Comparison of ENCODE assay signal across 25 cellular contexts in genomic region chr1:167790117-167790516, GRCh38.
DNase-seq lines count a peak whose midpoint lies in the region; TF ChIP-seq lines count a peak whose summit lies in the region.
"Had no signal": no experiment of that assay in that cellular context is flagged by ENCODE, and none has a peak within 500 bp of the region (broad histone marks: within the 10 kb centered on the region; RNA-seq: fewer than 3 reads in every experiment).

No MANE protein-coding gene starts in this region.

- peaks cover 58% of the 10 kb centered on the region for H3K36me3 Mint-ChIP-seq in osteocyte (ENCODE audit: unreplicated experiment)
- peaks cover 6% of the 10 kb centered on the region for H3K36me3 Mint-ChIP-seq in activated naive CD8-positive, alpha-beta T cell treated with anti-CD3 and anti-CD28 coated beads for 36 hours

- DNase-seq in NCI-H2171 treated with DMSO at 0.1 percent for 48 hours (lab: John Stamatoyannopoulos, UW): peak; percentile 25
- DNase-seq in NCI-H2171 (lab: John Stamatoyannopoulos, UW): no peak
- peak; percentile 33 for DNase-seq in NCI-H1105 treated with DMSO at 0.1 percent for 48 hours (lab: John Stamatoyannopoulos, UW)
- peak; percentile 97 for DNase-seq in epithelial cell of esophagus (ENCODE audit: low read depth)
- no peak for DNase-seq in osteocyte (ENCODE audit: extremely low spot score, unreplicated experiment)
- DNase-seq in effector CD8-positive, alpha-beta T cell (lab: John Stamatoyannopoulos, UW): no peak
- DNase-seq in activated naive CD8-positive, alpha-beta T cell treated with anti-CD3 and anti-CD28 coated beads for 36 hours: no peak
- no peak for DNase-seq in Ammon's horn (ENCODE audit: low spot score)
- DNase-seq: activated B cell treated with CpG ODN at 0.5 μM for 24 hours; activated CD8-positive, alpha-beta T cell treated with anti-CD3 and anti-CD28 coated beads, Interleukin-2, amount 10 ng/mL, durations not matched to agents 7 days and 5 days; activated naive CD4-positive, alpha-beta T cell treated with Interleukin-2 at 50 U/mL for 16 hours; activated T-cell treated with anti-CD3 and anti-CD28 coated beads, Interleukin-2, amount 50 U/mL, for 24 hours; aorta; DMS53; endodermal cell; islet precursor cell; mesendoderm; MV-4-11; NCI-H1930; NCI-H526; stimulated activated CD4-positive, alpha-beta T cell treated with anti-CD3 and anti-CD28 coated beads, Interleukin-4, amount 100 ng/mL, for 24 hours had no signal

- no peak overlapping the region for H3K4me3 ChIP-seq in epithelial cell of esophagus (ENCODE audit: low read length)
- H3K4me3 ChIP-seq: A549, hepatocyte had no signal

- no peaks in the 10 kb centered on the region for H3K9me3 Mint-ChIP-seq in osteocyte (ENCODE audit: unreplicated experiment)
- no peaks in the 10 kb centered on the region for H3K9me3 Mint-ChIP-seq in activated naive CD8-positive, alpha-beta T cell treated with anti-CD3 and anti-CD28 coated beads for 36 hours
- H3K9me3 Mint-ChIP-seq: activated B cell treated with CpG ODN at 0.5 μM for 24 hours; activated T-cell treated with anti-CD3 and anti-CD28 coated beads, Interleukin-2, amount 50 U/mL, for 24 hours; endodermal cell; nephron; T-helper 2 cell treated with Interferon-gamma antibody and Interleukin-4, amounts not matched to agents 5 μg/mL and 100 μg/mL, for 36 hours had no signal

- H3K27ac Mint-ChIP-seq in osteocyte (ENCODE audit: unreplicated experiment): peak overlapping the region; percentile 23
- no peak overlapping the region for H3K27ac Mint-ChIP-seq in activated naive CD8-positive, alpha-beta T cell treated with anti-CD3 and anti-CD28 coated beads for 36 hours
- H3K27ac Mint-ChIP-seq: activated B cell treated with CpG ODN at 0.5 μM for 24 hours; activated CD8-positive, alpha-beta T cell treated with anti-CD3 and anti-CD28 coated beads, Interleukin-2, amount 10 ng/mL, durations not matched to agents 7 days and 5 days; activated T-cell treated with anti-CD3 and anti-CD28 coated beads, Interleukin-2, amount 50 U/mL, for 24 hours; endodermal cell; nephron; T-helper 2 cell treated with Interferon-gamma antibody and Interleukin-4, amounts not matched to agents 5 μg/mL and 100 μg/mL, for 36 hours had no signal

- peaks cover 30% of the 10 kb centered on the region for H3K4me1 Mint-ChIP-seq in osteocyte (ENCODE audit: unreplicated experiment)
- peaks cover 8% of the 10 kb centered on the region for H3K4me1 Mint-ChIP-seq in activated naive CD8-positive, alpha-beta T cell treated with anti-CD3 and anti-CD28 coated beads for 36 hours
- H3K4me1 Mint-ChIP-seq: activated B cell treated with CpG ODN at 0.5 μM for 24 hours had no signal

- no peak overlapping the region for H3K4me3 Mint-ChIP-seq in osteocyte (ENCODE audit: unreplicated experiment)
- no peak overlapping the region for H3K4me3 Mint-ChIP-seq in activated naive CD8-positive, alpha-beta T cell treated with anti-CD3 and anti-CD28 coated beads for 36 hours
- H3K4me3 Mint-ChIP-seq: activated B cell treated with CpG ODN at 0.5 μM for 24 hours; activated CD8-positive, alpha-beta T cell treated with anti-CD3 and anti-CD28 coated beads, Interleukin-2, amount 10 ng/mL, durations not matched to agents 7 days and 5 days; activated T-cell treated with anti-CD3 and anti-CD28 coated beads, Interleukin-2, amount 50 U/mL, for 24 hours; endodermal cell; nephron; T-helper 2 cell treated with Interferon-gamma antibody and Interleukin-4, amounts not matched to agents 5 μg/mL and 100 μg/mL, for 36 hours had no signal

- TF ChIP-seq CTCF in epithelial cell of esophagus (IDR thresholded peaks at IDR 0.05; ENCODE audit: insufficient read depth, low read depth, low read length, missing control alignments): no peak
- no peak for TF ChIP-seq CTCF in osteocyte (IDR thresholded peaks at IDR 0.05)

- no peaks in the 10 kb centered on the region for H3K27me3 Mint-ChIP-seq in osteocyte (ENCODE audit: unreplicated experiment)
- H3K27me3 Mint-ChIP-seq in activated naive CD8-positive, alpha-beta T cell treated with anti-CD3 and anti-CD28 coated beads for 36 hours: no peaks in the 10 kb centered on the region
- H3K27me3 Mint-ChIP-seq: activated B cell treated with CpG ODN at 0.5 μM for 24 hours; activated T-cell treated with anti-CD3 and anti-CD28 coated beads, Interleukin-2, amount 50 U/mL, for 24 hours had no signal

Comparison
In these comparisons a context has a peak if more than half of its experiments do, and no peak if none do; other contexts are left out.
1. DNase-seq: peak in NCI-H2171 treated with DMSO at 0.1 percent for 48 hours (single experiment), NCI-H1105 treated with DMSO at 0.1 percent for 48 hours (single experiment) and epithelial cell of esophagus (single experiment); none in NCI-H2171 (single experiment), osteocyte (single experiment), effector CD8-positive, alpha-beta T cell (single experiment), activated naive CD8-positive, alpha-beta T cell treated with anti-CD3 and anti-CD28 coated beads for 36 hours (single experiment) and Ammon's horn (single experiment).